ENCODE assay signal across 9 cellular contexts in genomic region chr2:214895469-214895868, GRCh38.
"Had no signal": no experiment of that assay in that cellular context is flagged by ENCODE, and none has a peak within 500 bp of the region (broad histone marks: within the 10 kb centered on the region; RNA-seq: fewer than 3 reads in every experiment).

No MANE protein-coding gene starts in this region.

- H3K9me3 ChIP-seq: HAP-1 had no signal

- FAIRE-seq: HTR-8/SVneo had no signal

- H3K36me3 ChIP-seq: HAP-1 had no signal

- H3K4me3 ChIP-seq: HAP-1 had no signal

- H3K4me3 Mint-ChIP-seq: HFFc6, IgD-negative memory B cell had no signal

- ATAC-seq: HCT116 had no signal

- H3K4me1 ChIP-seq: HAP-1 had no signal

- H3K36me3 Mint-ChIP-seq: IgD-negative memory B cell had no signal

- DNase-seq: GOT3, H7, HFFc6, Kasumi-1, KG1 had no signal

- H3K9me3 Mint-ChIP-seq: HFFc6, IgD-negative memory B cell had no signal

- H3K27ac Mint-ChIP-seq: HFFc6, IgD-negative memory B cell had no signal
